In the genomic region with DNA sequence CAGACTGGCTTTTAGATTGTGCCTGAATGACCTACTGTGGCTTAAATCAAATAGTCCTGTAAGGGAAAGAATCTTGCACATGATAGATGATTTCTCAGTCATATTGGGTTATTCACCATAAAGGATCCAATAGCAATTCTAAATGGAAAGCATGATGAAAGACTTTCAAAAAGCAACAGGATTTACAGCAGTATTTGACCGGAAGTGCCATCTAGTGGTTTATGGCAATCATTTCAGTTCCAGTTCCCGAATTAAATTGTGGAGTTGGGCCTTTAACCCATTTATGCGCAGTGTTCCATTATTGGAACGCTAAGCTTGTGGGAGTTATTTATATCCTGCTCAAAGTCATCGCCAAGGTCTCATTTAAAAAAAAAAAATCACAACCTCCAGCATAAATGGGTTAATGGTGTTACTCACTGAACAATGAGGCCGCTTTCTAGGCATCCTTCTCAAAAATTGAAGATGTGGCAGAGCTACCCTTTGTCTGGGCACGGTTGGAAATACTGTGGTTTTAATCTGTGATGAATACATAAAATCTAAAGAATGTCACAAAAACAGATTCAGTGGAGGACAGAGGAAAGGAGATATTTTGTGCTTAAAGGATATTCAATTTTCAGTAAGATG, we compare ENCODE assay signal across 2 cellular contexts.
TF ChIP-seq lines count a peak whose summit lies in the region.

No MANE protein-coding gene starts in this region.

TF ChIP-seq in HCT116, 20 proteins besides CTCF, POLR2A, EP300 and RAD21 (continued from another document):
- TF ChIP-seq CEBPB (IDR thresholded peaks at IDR 0.05; ENCODE audit: low read depth) (peak; percentile 53; the same call in 1 of the 2 replicates), ZBTB33 (IDR thresholded peaks at IDR 0.05; ENCODE audit: extremely low read depth, insufficient replicate concordance, low read length) (no peak)

TF ChIP-seq in endothelial cell of umbilical vein, 7 proteins besides CTCF, POLR2A, EP300 and RAD21 (continued from another document):
- TF ChIP-seq POLR2AphosphoS5 (IDR thresholded peaks at IDR 0.05; ENCODE audit: insufficient read depth, low read depth, low read length) (no peak), FOS (IDR thresholded peaks at IDR 0.05; ENCODE audit: borderline replicate concordance, insufficient read depth, low read length) (no peak)
